Comparison of ENCODE assay signal across 23 cellular contexts in genomic region chr11:22199243-22199642, GRCh38. TPM values are rescaled to one million over a fixed set of nuclear protein-coding genes. Genes with fewer than 3 reads are reported as not detected.
A peak's percentile ranks its signal among the peaks of the same experiment; 100 is the strongest.
DNase-seq lines count a peak whose midpoint lies in the region; ATAC-seq, FAIRE-seq and TF ChIP-seq lines count a peak whose summit lies in the region.
"Had no signal": no experiment of that assay in that cellular context is flagged by ENCODE, and none has a peak within 500 bp of the region (broad histone marks: within the 10 kb centered on the region; RNA-seq: fewer than 3 reads in every experiment).

No MANE protein-coding gene starts in this region.

- no peak for TF ChIP-seq CTCF in body of pancreas (IDR thresholded peaks at IDR 0.05)

- peaks cover 8% of the 10 kb centered on the region for H3K4me1 ChIP-seq in body of pancreas
- H3K4me1 ChIP-seq: SJSA1 had no signal

- intact Hi-C loops in body of pancreas (cut with DNase I) = no loop called here

- no peak for ATAC-seq in body of pancreas

- H3K36me3 ChIP-seq in body of pancreas (replicated peaks in 1 of 2; ENCODE audit: insufficient read depth in 1 of 2, low read depth in 2 of 2) = no peaks in the 10 kb centered on the region
- H3K36me3 ChIP-seq: SJSA1 had no signal

- no peak for TF ChIP-seq POLR2A in body of pancreas (IDR thresholded peaks at IDR 0.05)

- FAIRE-seq in urothelium cell line (lab: Jason Lieb, UNC) = no peak
- FAIRE-seq: H54 had no signal

- no peak overlapping the region for H3K4me3 ChIP-seq in body of pancreas
- H3K4me3 ChIP-seq: PC-9, SJSA1 had no signal

- DNase-seq in DMS53 (lab: John Stamatoyannopoulos, UW) (peak; percentile 38), DMS53 treated with DMSO at 0.1 percent for 48 hours (lab: John Stamatoyannopoulos, UW; ENCODE audit: unreplicated experiment) (peak; percentile 26), NCI-H1417 (lab: John Stamatoyannopoulos, UW) (peak; percentile 20 to 80 (median 50)), NCI-H2227 treated with DMSO at 0.1 percent for 48 hours (lab: John Stamatoyannopoulos, UW) (peak; percentile 35), urothelium cell line (ENCODE audit: low spot score) (no peak), superior temporal gyrus (ENCODE audit: extremely low spot score) (no peak), body of pancreas (no peak)
- DNase-seq: C1 segment of cervical spinal cord; CD4-positive, alpha-beta memory T cell; COR-L47; DMS79; GF-D8; NCI-H1048; NCI-H146; NCI-H1930; NCI-H748 treated with DMSO at 0.1 percent for 48 hours; NK-92 treated with Interleukin-12 subunit alpha and Interleukin-12 subunit beta, amount 100 ng/mL, for 24 hours; PC-9; Right ventricle myocardium superior had no signal

- no peaks in the 10 kb centered on the region for H3K9me3 ChIP-seq in body of pancreas
- H3K9me3 ChIP-seq: SJSA1 had no signal

- no peak overlapping the region for H3K27ac ChIP-seq in body of pancreas
- H3K27ac ChIP-seq: PC-9, SJSA1 had no signal

- H3K27me3 ChIP-seq in body of pancreas = no peaks in the 10 kb centered on the region
- H3K27me3 ChIP-seq: SJSA1 had no signal

RNA-seq across cellular contexts. Expression of gene ANO5, which starts 6.4 kb away (rescaled TPM):
- 1 to 10 TPM; 3.3 to 4.9 TPM for total RNA-seq in body of pancreas
- total RNA-seq: HT-29, PC-9, RPMI7951, SJSA1 had no signal

Comparison
In these comparisons a context has a peak if more than half of its experiments do, and no peak if none do; other contexts are left out.
1. DNase-seq: peak in DMS53 (single experiment), DMS53 treated with DMSO at 0.1 percent for 48 hours (single experiment), NCI-H1417 (3 of 3) and NCI-H2227 treated with DMSO at 0.1 percent for 48 hours (single experiment); none in urothelium cell line (single experiment), superior temporal gyrus (single experiment) and body of pancreas (0 of 4).